ENCODE assay signal across 1 cellular context in the genomic region with DNA sequence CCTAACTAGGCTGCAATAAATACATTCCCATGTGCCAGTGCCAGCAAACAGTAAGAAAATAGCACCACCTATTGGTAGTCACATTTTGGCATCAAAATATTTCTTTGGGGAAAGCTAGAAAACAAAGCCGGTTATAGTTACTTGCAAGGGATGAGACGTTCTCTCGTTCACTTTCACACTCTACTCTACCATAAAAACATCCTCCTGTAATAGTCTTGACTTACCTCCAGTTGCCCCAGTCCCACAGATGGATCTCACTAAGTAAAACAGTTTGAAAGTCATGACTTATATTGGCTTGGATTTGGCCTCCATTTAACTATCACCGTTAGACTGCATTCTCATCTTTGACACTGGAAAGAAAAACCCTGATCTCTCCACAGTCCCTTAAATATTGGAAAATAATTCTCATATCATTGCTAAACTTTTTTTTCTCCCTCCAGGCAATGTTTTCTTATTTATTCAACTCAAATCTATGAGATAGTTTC.
TF ChIP-seq lines count a peak whose summit lies in the region.

No MANE protein-coding gene starts in this region.

TF ChIP-seq in GM12878, 131 proteins besides CTCF, POLR2A, EP300 and RAD21 (continued from another document):
- TF ChIP-seq, protein P1, sequence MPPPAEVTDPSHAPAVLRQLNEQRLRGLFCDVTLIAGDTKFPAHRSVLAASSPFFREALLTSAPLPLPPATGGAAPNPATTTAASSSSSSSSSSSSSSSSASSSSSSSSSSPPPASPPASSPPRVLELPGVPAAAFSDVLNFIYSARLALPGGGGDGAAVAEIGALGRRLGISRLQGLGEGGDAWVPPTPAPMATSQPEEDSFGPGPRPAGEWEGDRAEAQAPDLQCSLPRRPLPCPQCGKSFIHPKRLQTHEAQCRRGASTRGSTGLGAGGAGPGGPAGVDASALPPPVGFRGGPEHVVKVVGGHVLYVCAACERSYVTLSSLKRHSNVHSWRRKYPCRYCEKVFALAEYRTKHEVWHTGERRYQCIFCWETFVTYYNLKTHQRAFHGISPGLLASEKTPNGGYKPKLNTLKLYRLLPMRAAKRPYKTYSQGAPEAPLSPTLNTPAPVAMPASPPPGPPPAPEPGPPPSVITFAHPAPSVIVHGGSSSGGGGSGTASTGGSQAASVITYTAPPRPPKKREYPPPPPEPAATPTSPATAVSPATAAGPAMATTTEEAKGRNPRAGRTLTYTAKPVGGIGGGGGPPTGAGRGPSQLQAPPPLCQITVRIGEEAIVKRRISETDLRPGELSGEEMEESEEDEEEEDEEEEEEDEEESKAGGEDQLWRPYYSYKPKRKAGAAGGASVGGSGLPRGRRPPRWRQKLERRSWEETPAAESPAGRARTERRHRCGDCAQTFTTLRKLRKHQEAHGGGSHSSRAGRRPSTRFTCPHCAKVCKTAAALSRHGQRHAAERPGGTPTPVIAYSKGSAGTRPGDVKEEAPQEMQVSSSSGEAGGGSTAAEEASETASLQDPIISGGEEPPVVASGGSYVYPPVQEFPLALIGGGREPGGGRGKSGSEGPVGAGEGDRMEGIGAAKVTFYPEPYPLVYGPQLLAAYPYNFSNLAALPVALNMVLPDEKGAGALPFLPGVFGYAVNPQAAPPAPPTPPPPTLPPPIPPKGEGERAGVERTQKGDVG (CRISPR knock-in tag; IDR thresholded peaks at IDR 0.05): no peak
